9 cellular contexts compared by ENCODE assay signal in the genomic region with DNA sequence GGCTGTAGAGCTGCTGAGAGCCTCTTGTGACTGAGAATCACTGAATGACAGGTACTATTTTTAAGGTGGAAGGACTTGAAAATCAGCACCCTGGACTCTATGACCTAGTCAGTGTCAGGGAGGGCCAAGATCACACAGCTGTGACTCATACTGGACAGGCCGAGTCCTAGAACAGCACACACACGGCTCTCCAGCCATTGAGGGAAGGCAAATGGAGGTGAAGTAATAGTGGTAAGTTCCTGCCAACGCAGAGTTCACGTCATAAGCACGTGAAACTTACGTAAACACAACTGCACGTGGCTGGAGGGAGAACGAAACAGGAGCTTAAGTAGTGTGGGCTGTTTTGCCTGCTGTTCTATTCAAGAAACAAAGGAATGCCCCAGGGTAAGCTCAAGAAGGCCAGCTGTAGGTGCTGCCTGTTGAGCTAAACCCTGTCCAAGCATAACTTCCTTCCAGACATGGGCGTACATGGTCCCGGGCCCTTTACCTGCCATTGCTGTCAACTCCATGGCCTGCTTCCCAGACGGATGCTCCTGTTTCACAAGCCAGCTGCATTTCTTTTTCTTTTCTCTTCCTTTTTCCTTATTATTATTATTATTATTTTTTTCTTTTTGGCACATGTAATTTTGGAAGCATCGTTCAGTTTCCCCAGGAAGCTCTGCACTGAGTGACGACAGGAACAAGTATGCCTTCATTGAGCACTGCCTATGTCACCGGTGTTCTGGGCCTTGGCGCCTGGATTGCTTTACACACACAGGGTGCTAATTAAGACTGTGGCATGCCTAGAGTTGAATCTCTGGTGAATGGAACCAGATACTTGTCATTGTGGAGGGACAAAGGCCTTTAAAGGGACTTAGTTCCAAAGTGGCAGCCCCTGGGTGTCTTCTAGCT. TPM values are rescaled to one million over a fixed set of nuclear protein-coding genes. Genes with fewer than 3 reads are reported as not detected.
DNase-seq lines count a peak whose midpoint lies in the region; ATAC-seq and TF ChIP-seq lines count a peak whose summit lies in the region.
"Had no signal": no experiment of that assay in that cellular context is flagged by ENCODE, and none has a peak within 500 bp of the region (broad histone marks: within the 10 kb centered on the region; RNA-seq: fewer than 3 reads in every experiment).

No MANE protein-coding gene starts in this region.

- peak; percentile 90 for TF ChIP-seq EP300 in transverse colon (IDR thresholded peaks at IDR 0.05; ENCODE audit: low read depth)

- no peak for TF ChIP-seq POLR2A in transverse colon (IDR thresholded peaks at IDR 0.05)

- in situ Hi-C loops in transverse colon (cut with MboI; ENCODE audit: low pct_ligation_motif_present in 1 of 4, low pct_unique_long_range_greater_than_20kb in 1 of 4, low sequenced_read_pairs in 3 of 4), result no loop called here

- H3K4me1 ChIP-seq in transverse colon, result peaks cover 0 to 40% (median 6%) of the 10 kb centered on the region in 4 donors

- no peaks in the 10 kb centered on the region for H3K36me3 ChIP-seq in transverse colon

- no peak overlapping the region for H3K4me3 ChIP-seq in transverse colon

- H3K27me3 ChIP-seq in transverse colon, result no peaks in the 10 kb centered on the region

- intact Hi-C loops in left colon (cut with DNase I, micrococcal nuclease), result no loop called here
- intact Hi-C loops in transverse colon (cut with DNase I; ENCODE audit: low total_unique reads), result no loop called here

- H3K9me3 ChIP-seq in transverse colon, result no peaks in the 10 kb centered on the region

- peak; percentile 32 for DNase-seq in DMS53 (lab: John Stamatoyannopoulos, UW)
- DNase-seq in DMS53 treated with DMSO at 0.1 percent for 48 hours (lab: John Stamatoyannopoulos, UW; ENCODE audit: unreplicated experiment), result no peak
- DNase-seq in astrocyte of the hippocampus (ENCODE audit: low read depth, low spot score), result peak; percentile 28
- DNase-seq in left colon, result peak in 1 of 2 donors; percentile 78
- peak; percentile 52 for DNase-seq in transverse colon
- DNase-seq in activated CD4-positive, alpha-beta T cell treated with anti-CD3 and anti-CD28 coated beads for 1 hour, result no peak
- no peak for DNase-seq in GM03348 (ENCODE audit: low spot score)
- DNase-seq in NCI-H1694 treated with DMSO at 0.1 percent for 48 hours (lab: John Stamatoyannopoulos, UW), result no peak

- ATAC-seq in left colon, result peak; percentile 26

- no peak for TF ChIP-seq CTCF in transverse colon (IDR thresholded peaks at IDR 0.05)

- 51 to 85% methylated on average over 4 to 15 of the region's 15 CpGs for WGBS in transverse colon (ENCODE audit: low coverage in 1 of 2), 2 donors

- peak overlapping the region; percentile 44 to 71 (median 58) for H3K27ac ChIP-seq in transverse colon
- H3K27ac ChIP-seq: 22Rv1 had no signal

RNA-seq across cellular contexts. Expression of gene LCP2, which starts 10.2 kb away (rescaled TPM):
- 10 to 100 TPM in 1 of 2 donors, 1 to 10 TPM in 1; 5.9 to 15.5 TPM for total RNA-seq in left colon
- 10 to 100 TPM in 3 of 4 donors, 1 to 10 TPM in 1; 2.6 to 33.0 (median 23.3) TPM for total RNA-seq in transverse colon

Comparison
In these comparisons a context has a peak if more than half of its experiments do, and no peak if none do; other contexts are left out.
1. DNase-seq: peak in DMS53 (single experiment), astrocyte of the hippocampus (single experiment) and transverse colon (single experiment); none in DMS53 treated with DMSO at 0.1 percent for 48 hours (single experiment), activated CD4-positive, alpha-beta T cell treated with anti-CD3 and anti-CD28 coated beads for 1 hour (single experiment), GM03348 (single experiment) and NCI-H1694 treated with DMSO at 0.1 percent for 48 hours (single experiment).